8 cellular contexts compared by ENCODE assay signal in the genomic region with DNA sequence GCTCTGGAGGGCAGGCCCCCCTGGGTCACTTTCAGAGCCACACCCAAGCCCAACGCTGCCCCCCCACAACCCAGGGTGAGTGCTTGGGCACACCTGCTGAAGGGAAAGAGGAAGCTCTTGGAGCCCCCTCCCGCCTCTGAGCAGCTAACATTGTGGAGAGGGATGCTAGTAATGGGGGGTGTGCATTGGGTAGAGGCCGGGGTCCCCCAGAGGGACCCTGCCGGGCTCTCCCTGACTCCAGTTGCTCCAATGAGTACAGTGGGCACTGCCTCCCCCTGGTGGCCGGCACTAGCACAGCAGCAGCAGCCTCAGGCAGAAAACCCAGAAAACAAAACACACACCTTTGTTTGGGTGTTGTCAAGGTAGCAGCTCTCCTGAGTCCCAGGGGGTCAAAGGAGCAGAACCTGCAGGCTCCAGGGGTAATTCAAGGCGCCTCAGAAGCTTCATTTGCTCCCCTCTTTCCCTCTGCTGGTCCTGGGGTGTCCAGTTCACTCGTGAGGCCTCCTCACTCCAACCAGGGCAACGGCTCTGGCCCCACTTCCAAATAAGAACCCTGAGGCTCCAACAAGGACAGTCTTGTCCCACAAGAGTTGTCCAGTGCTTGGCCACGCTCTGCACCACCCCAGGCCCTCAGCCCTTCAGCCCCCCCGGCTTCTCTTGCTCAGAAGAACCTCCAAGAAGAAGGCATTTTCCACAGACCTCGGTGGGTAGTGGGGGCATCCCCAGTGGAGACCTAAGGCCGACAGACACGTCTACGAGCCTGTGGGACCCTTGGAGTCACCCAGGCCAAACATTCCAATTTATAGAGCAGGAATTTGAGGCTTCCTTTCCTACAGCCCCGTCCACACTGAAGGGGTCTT. TPM values are rescaled to one million over a fixed set of nuclear protein-coding genes. Genes with fewer than 3 reads are reported as not detected.
DNase-seq lines count a peak whose midpoint lies in the region; ATAC-seq and TF ChIP-seq lines count a peak whose summit lies in the region.

No MANE protein-coding gene starts in this region.

- peak overlapping the region; percentile 88 for H3K4me3 Mint-ChIP-seq in activated CD4-positive, alpha-beta memory T cell treated with anti-CD3 and anti-CD28 coated beads, Interleukin-2, amount 10 ng/mL, durations not matched to agents 7 days and 5 days

- ATAC-seq in HG03571 (IDR thresholded peaks at IDR 0.05; ENCODE audit: unreplicated experiment), result no peak

- CTCF ChIA-PET in HEK293T (lab: Yijun Ruan, JAX), result interaction anchor here (2.0 kb wide), 1 partner anchor 125 kb away, joined by 8 read pairs; no protein-coding TSS in a partner anchor
- CTCF ChIA-PET in activated CD4-positive, alpha-beta memory T cell treated with anti-CD3 and anti-CD28 coated beads, Interleukin-2, amount 10 ng/mL, durations not matched to agents 7 days and 5 days (lab: Charles Lee), result interaction anchor here (0.6 to 8.9 kb wide), 19 partner anchors 15 to 225 kb away, joined by 3 to 190 read pairs (median 5); a partner anchor contains a TSS

- H3K36me3 Mint-ChIP-seq in activated CD4-positive, alpha-beta memory T cell treated with anti-CD3 and anti-CD28 coated beads, Interleukin-2, amount 10 ng/mL, durations not matched to agents 7 days and 5 days (ENCODE audit: low read depth), result peaks cover 12% of the 10 kb centered on the region

- DNase-seq in CD1c-positive myeloid dendritic cell (ENCODE audit: extremely low spot score), result peak; percentile 77
- peak; percentile 71 for DNase-seq in HEK293T (ENCODE audit: extremely low spot score)
- peak; percentile 30 to 74 for DNase-seq in NCI-H526 (lab: John Stamatoyannopoulos, UW)
- peak; percentile 87 for DNase-seq in activated CD4-positive, alpha-beta memory T cell treated with anti-CD3 and anti-CD28 coated beads, Interleukin-2, amount 10 ng/mL, durations not matched to agents 7 days and 5 days
- DNase-seq in ecto neural progenitor cell (ENCODE audit: low spot score), result peak; percentile 84
- DNase-seq in lung microvascular endothelial cell (ENCODE audit: low read depth in 2 of 2), result peak; percentile 56 to 77
- DNase-seq in stimulated activated CD4-positive, alpha-beta T cell treated with anti-CD3 and anti-CD28 coated beads, TNF-alpha, amount 100 ng/mL, for 4 hours (ENCODE audit: low read depth in 3 of 3), result peak; percentile 61 to 70 (median 70)

- H3K27ac Mint-ChIP-seq in activated CD4-positive, alpha-beta memory T cell treated with anti-CD3 and anti-CD28 coated beads, Interleukin-2, amount 10 ng/mL, durations not matched to agents 7 days and 5 days, result peak overlapping the region; percentile 89

- no peaks in the 10 kb centered on the region for H3K9me3 Mint-ChIP-seq in activated CD4-positive, alpha-beta memory T cell treated with anti-CD3 and anti-CD28 coated beads, Interleukin-2, amount 10 ng/mL, durations not matched to agents 7 days and 5 days

- peaks cover 54% of the 10 kb centered on the region for H3K4me1 Mint-ChIP-seq in activated CD4-positive, alpha-beta memory T cell treated with anti-CD3 and anti-CD28 coated beads, Interleukin-2, amount 10 ng/mL, durations not matched to agents 7 days and 5 days

- H3K27me3 Mint-ChIP-seq in activated CD4-positive, alpha-beta memory T cell treated with anti-CD3 and anti-CD28 coated beads, Interleukin-2, amount 10 ng/mL, durations not matched to agents 7 days and 5 days, result no peaks in the 10 kb centered on the region

- POLR2A ChIA-PET in HEK293T (lab: Yijun Ruan, JAX), result interaction anchor here (1.5 kb wide), 1 partner anchor 46 kb away, joined by 3 read pairs; no protein-coding TSS in a partner anchor
- POLR2A ChIA-PET in activated CD4-positive, alpha-beta memory T cell treated with anti-CD3 and anti-CD28 coated beads, Interleukin-2, amount 10 ng/mL, durations not matched to agents 7 days and 5 days (lab: Charles Lee), result interaction anchor here (0.9 to 8.1 kb wide), 8 partner anchors 13 to 120 kb away, joined by 3 to 131 read pairs (median 6); a partner anchor contains a TSS

TF ChIP-seq in HEK293T, 16 proteins besides CTCF, POLR2A, EP300 and RAD21:
- TF ChIP-seq ELF4 (IDR thresholded peaks at IDR 0.05), result no peak
- TF ChIP-seq SP1 (IDR thresholded peaks at IDR 0.05), result no peak
- no peak for TF ChIP-seq NFRKB (IDR thresholded peaks at IDR 0.05)
- TF ChIP-seq, protein P1, sequence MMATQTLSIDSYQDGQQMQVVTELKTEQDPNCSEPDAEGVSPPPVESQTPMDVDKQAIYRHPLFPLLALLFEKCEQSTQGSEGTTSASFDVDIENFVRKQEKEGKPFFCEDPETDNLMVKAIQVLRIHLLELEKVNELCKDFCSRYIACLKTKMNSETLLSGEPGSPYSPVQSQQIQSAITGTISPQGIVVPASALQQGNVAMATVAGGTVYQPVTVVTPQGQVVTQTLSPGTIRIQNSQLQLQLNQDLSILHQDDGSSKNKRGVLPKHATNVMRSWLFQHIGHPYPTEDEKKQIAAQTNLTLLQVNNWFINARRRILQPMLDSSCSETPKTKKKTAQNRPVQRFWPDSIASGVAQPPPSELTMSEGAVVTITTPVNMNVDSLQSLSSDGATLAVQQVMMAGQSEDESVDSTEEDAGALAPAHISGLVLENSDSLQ (IDR thresholded peaks at IDR 0.05), result no peak
- TF ChIP-seq ARNT (IDR thresholded peaks at IDR 0.05), result no peak
- TF ChIP-seq L3MBTL2 (conservative IDR thresholded peaks at IDR 0.05), result no peak
- no peak for TF ChIP-seq HDGF (IDR thresholded peaks at IDR 0.05; ENCODE audit: borderline replicate concordance)
- TF ChIP-seq LEF1 (IDR thresholded peaks at IDR 0.05; ENCODE audit: borderline replicate concordance), result no peak
- no peak for TF ChIP-seq FOXM1 (IDR thresholded peaks at IDR 0.05; ENCODE audit: borderline replicate concordance)
- no peak for TF ChIP-seq TARDBP (IDR thresholded peaks at IDR 0.05)
- no peak for TF ChIP-seq BHLHE40 (IDR thresholded peaks at IDR 0.05; ENCODE audit: borderline replicate concordance)
- TF ChIP-seq ZNF384 (IDR thresholded peaks at IDR 0.05), result no peak
- TF ChIP-seq FOXK2 (IDR thresholded peaks at IDR 0.05), result no peak
- no peak for TF ChIP-seq FOXA1 (IDR thresholded peaks at IDR 0.05)
- TF ChIP-seq SUZ12 (IDR thresholded peaks at IDR 0.05), result no peak
- TF ChIP-seq CTBP1 (IDR thresholded peaks at IDR 0.05; ENCODE audit: borderline replicate concordance), result no peak

RNA-seq across cellular contexts. Expression of a gene that starts 16.1 kb away (rescaled TPM):
- 1 to 10 TPM; 2.5 to 3.9 TPM for total RNA-seq in activated CD4-positive, alpha-beta memory T cell treated with anti-CD3 and anti-CD28 coated beads, Interleukin-2, amount 10 ng/mL, durations not matched to agents 7 days and 5 days
- 19.4 and 27.8 TPM in 2 replicates for total RNA-seq in lung microvascular endothelial cell

RNA-seq across cellular contexts. Expression of a gene that starts 26.6 kb away (rescaled TPM):
- 100 to 1,000 TPM; 113 to 123 TPM for total RNA-seq in activated CD4-positive, alpha-beta memory T cell treated with anti-CD3 and anti-CD28 coated beads, Interleukin-2, amount 10 ng/mL, durations not matched to agents 7 days and 5 days
- 27.0 and 37.5 TPM in 2 replicates for total RNA-seq in lung microvascular endothelial cell
